9 cellular contexts compared by ENCODE assay signal in the genomic region with DNA sequence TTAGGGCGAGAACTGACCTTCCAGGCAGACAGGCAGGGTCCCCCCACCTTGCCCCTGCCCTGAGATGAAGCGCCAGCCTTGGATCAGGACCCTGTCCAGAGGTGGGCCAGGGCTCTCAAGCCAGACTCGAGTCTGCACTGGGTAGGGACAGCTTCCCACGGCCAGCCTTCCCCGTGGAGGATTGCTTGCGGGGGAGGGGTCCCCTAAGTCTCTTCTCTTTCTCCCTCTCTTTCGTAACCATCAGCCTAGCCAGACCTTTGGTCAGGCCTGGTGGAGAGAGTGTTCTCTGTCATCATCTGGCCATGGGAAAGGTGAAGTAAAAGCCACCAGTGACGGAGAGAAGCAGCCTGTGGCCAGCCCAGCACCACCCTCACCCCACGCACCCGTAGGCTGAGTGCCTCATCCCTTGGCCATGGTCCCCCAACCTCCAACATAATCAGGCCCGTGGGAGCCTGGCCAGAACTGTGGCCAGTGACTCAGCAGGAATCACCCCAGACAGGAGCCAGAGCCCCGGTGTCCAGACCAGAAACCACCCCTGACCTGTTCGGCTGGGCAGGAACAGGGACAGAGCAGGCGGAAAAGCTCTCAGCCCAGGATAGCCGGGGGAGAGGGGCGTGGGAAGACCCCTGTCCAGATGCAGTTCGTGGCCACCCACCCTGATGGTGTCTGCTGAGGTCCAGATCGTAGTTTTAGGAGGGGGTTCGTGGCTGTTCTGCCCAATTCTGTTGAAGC. TPM values are rescaled to one million over a fixed set of nuclear protein-coding genes. Genes with fewer than 3 reads are reported as not detected.
DNase-seq lines count a peak whose midpoint lies in the region; ATAC-seq, FAIRE-seq and TF ChIP-seq lines count a peak whose summit lies in the region.
"Had no signal": no experiment of that assay in that cellular context is flagged by ENCODE, and none has a peak within 500 bp of the region (broad histone marks: within the 10 kb centered on the region; RNA-seq: fewer than 3 reads in every experiment).

No MANE protein-coding gene starts in this region.

- in situ Hi-C loops in HepG2 (cut with HindIII; ENCODE audit: extremely low pct_ligation_motif_present, low pct_unique_long_range_greater_than_20kb) (no loop called here), transverse colon (cut with MboI; ENCODE audit: low pct_ligation_motif_present in 1 of 4, low pct_unique_long_range_greater_than_20kb in 1 of 4, low sequenced_read_pairs in 3 of 4) (no loop called here)

- H3K27me3 Mint-ChIP-seq in activated T-helper 2 cell treated with anti-CD3 and anti-CD28 coated beads, Interferon-gamma antibody, Interleukin-2, Interleukin-4, amounts not matched to agents 10 μg/mL and 5 μg/mL and 100 μg/mL, durations not matched to agents 14 hours and 24 hours and 36 hours (ENCODE audit: low read depth) = no peaks in the 10 kb centered on the region
- H3K27me3 Mint-ChIP-seq: activated naive CD8-positive, alpha-beta T cell had no signal

- no peaks in the 10 kb centered on the region for H3K36me3 Mint-ChIP-seq in activated T-helper 2 cell treated with anti-CD3 and anti-CD28 coated beads, Interferon-gamma antibody, Interleukin-2, Interleukin-4, amounts not matched to agents 10 μg/mL and 5 μg/mL and 100 μg/mL, durations not matched to agents 14 hours and 24 hours and 36 hours (ENCODE audit: low read depth)
- H3K36me3 Mint-ChIP-seq: activated naive CD8-positive, alpha-beta T cell; naive B cell had no signal

- intact Hi-C loops in HepG2 (cut with micrococcal nuclease; ENCODE audit: unreplicated experiment) = loop anchor here (5.0 kb wide), 1 partner anchor 48 kb away; a partner anchor contains a TSS
- intact Hi-C loops in transverse colon (cut with DNase I; ENCODE audit: low total_unique reads) = no loop called here
- intact Hi-C loops in activated T-helper 2 cell treated with anti-CD3 and anti-CD28 coated beads, Interferon-gamma antibody, Interleukin-2, Interleukin-4, amounts not matched to agents 10 μg/mL and 5 μg/mL and 100 μg/mL, durations not matched to agents 14 hours and 24 hours and 36 hours (cut with micrococcal nuclease) = no loop called here

- no peak for TF ChIP-seq CTCF in HepG2 (CRISPR knock-in tag; IDR thresholded peaks at IDR 0.05)
- no peak for TF ChIP-seq CTCF in transverse colon (IDR thresholded peaks at IDR 0.05)

- H3K36me3 ChIP-seq in HepG2 (replicated peaks in 1 of 2; ENCODE audit: control insufficient read depth in 1 of 2, insufficient read depth in 2 of 2, low read length in 2 of 2) = no peaks in the 10 kb centered on the region
- H3K36me3 ChIP-seq in transverse colon = no peaks in the 10 kb centered on the region

- TF ChIP-seq EP300 in HepG2 (IDR thresholded peaks at IDR 0.05; ENCODE audit: low read depth in 2 of 2, low read length in 2 of 2) = no peak
- peak; percentile 44 for TF ChIP-seq EP300 in HepG2 (CRISPR knock-in tag; IDR thresholded peaks at IDR 0.05; ENCODE audit: borderline replicate concordance)
- no peak for TF ChIP-seq EP300 in transverse colon (IDR thresholded peaks at IDR 0.05; ENCODE audit: low read depth)

- no peak overlapping the region for H3K4me3 Mint-ChIP-seq in activated T-helper 2 cell treated with anti-CD3 and anti-CD28 coated beads, Interferon-gamma antibody, Interleukin-2, Interleukin-4, amounts not matched to agents 10 μg/mL and 5 μg/mL and 100 μg/mL, durations not matched to agents 14 hours and 24 hours and 36 hours (ENCODE audit: low read depth)
- H3K4me3 Mint-ChIP-seq: activated naive CD8-positive, alpha-beta T cell; naive B cell had no signal

- peak overlapping the region; percentile 36 for H2AFZ ChIP-seq in HepG2 (ENCODE audit: low read length)

- POLR2A ChIA-PET in HepG2 (lab: Yijun Ruan, JAX) = interaction anchor here (0.5 to 1.4 kb wide), 4 partner anchors 9 to 48 kb away, joined by 3 to 4 read pairs (median 3); no protein-coding TSS in a partner anchor

- peak; percentile 68 for DNase-seq in HuH-7 (ENCODE audit: low spot score)
- DNase-seq in brain pericyte (ENCODE audit: low read depth, low spot score) = peak; percentile 64
- DNase-seq in HepG2 (ENCODE audit: low spot score) = peak; percentile 80
- DNase-seq in transverse colon = peak; percentile 17
- no peak for DNase-seq in activated T-helper 2 cell treated with anti-CD3 and anti-CD28 coated beads, Interferon-gamma antibody, Interleukin-2, Interleukin-4, amounts not matched to agents 10 μg/mL and 5 μg/mL and 100 μg/mL, durations not matched to agents 14 hours and 24 hours and 36 hours (ENCODE audit: low spot score)
- no peak for DNase-seq in ureter (ENCODE audit: low spot score)
- no peak for DNase-seq in NCI-H748 (lab: John Stamatoyannopoulos, UW; ENCODE audit: unreplicated experiment)
- DNase-seq: naive B cell had no signal

- H3K4me2 ChIP-seq in HepG2 (ENCODE audit: low read depth, low read length) = peak overlapping the region; percentile 98

- peak overlapping the region; percentile 69 for H3K9ac ChIP-seq in HepG2 (ENCODE audit: insufficient read depth, low read depth, low read length)

- TF ChIP-seq RAD21 in HepG2 (CRISPR knock-in tag; IDR thresholded peaks at IDR 0.05) = peak; percentile 11; the same call in 1 of the 2 replicates

- TF ChIP-seq POLR2A in HepG2 (IDR thresholded peaks at IDR 0.05; ENCODE audit: insufficient read depth in 1 of 2, low read depth in 2 of 2, low read length in 2 of 2) = peak; percentile 64 to 69; a peak in 3 of 4 replicates
- no peak for TF ChIP-seq POLR2A in transverse colon (IDR thresholded peaks at IDR 0.05)

- H3K27ac Mint-ChIP-seq in activated T-helper 2 cell treated with anti-CD3 and anti-CD28 coated beads, Interferon-gamma antibody, Interleukin-2, Interleukin-4, amounts not matched to agents 10 μg/mL and 5 μg/mL and 100 μg/mL, durations not matched to agents 14 hours and 24 hours and 36 hours = no peak overlapping the region
- H3K27ac Mint-ChIP-seq: activated naive CD8-positive, alpha-beta T cell had no signal

- H3K27me3 ChIP-seq in HepG2 (ENCODE audit: control insufficient read depth in 1 of 2, insufficient read depth in 2 of 2, low read length in 2 of 2) (peaks cover 0 to 3% of the 10 kb centered on the region in 2 experiments; a peak in 1 of 5 replicates), transverse colon (no peaks in the 10 kb centered on the region)

- FAIRE-seq in HepG2 (lab: Jason Lieb, UNC) = peak; percentile 76

- H3K27ac ChIP-seq in HepG2 (ENCODE audit: extremely low read length, insufficient read depth, low read length) (peak overlapping the region; percentile 55), transverse colon (peak overlapping the region in 2 of 4 donors; percentile 7 to 41)

- ATAC-seq in HepG2 = peak; percentile 69

- no peaks in the 10 kb centered on the region for H3K79me2 ChIP-seq in HepG2 (ENCODE audit: insufficient read depth, low read length)

- no peaks in the 10 kb centered on the region for H3K4me1 Mint-ChIP-seq in activated T-helper 2 cell treated with anti-CD3 and anti-CD28 coated beads, Interferon-gamma antibody, Interleukin-2, Interleukin-4, amounts not matched to agents 10 μg/mL and 5 μg/mL and 100 μg/mL, durations not matched to agents 14 hours and 24 hours and 36 hours (ENCODE audit: low read depth)

- H4K20me1 ChIP-seq in HepG2 (ENCODE audit: insufficient read depth, low read length) = no peaks in the 10 kb centered on the region

- H3K9me3 Mint-ChIP-seq in activated T-helper 2 cell treated with anti-CD3 and anti-CD28 coated beads, Interferon-gamma antibody, Interleukin-2, Interleukin-4, amounts not matched to agents 10 μg/mL and 5 μg/mL and 100 μg/mL, durations not matched to agents 14 hours and 24 hours and 36 hours = no peaks in the 10 kb centered on the region
- H3K9me3 Mint-ChIP-seq: naive B cell had no signal

- 10% methylated on average over 19 of the region's 19 CpGs for WGBS in HepG2 (ENCODE audit: low lambda C conversion rate)
- WGBS in transverse colon (ENCODE audit: low coverage in 1 of 2), 2 donors = 52% methylated on average over 19 of the region's 19 CpGs; no CpG with 5 or more reads in 1 of the 2 donors

- H3K9me3 ChIP-seq in HepG2 (ENCODE audit: low read length) = no peaks in the 10 kb centered on the region
- no peaks in the 10 kb centered on the region for H3K9me3 ChIP-seq in transverse colon

- peaks cover 91% of the 10 kb centered on the region for H3K4me1 ChIP-seq in HepG2 (ENCODE audit: insufficient read depth, low read length)
- peaks cover 4 to 30% (median 21%) of the 10 kb centered on the region in 4 donors for H3K4me1 ChIP-seq in transverse colon

- CTCF ChIA-PET in HepG2 (lab: Yijun Ruan, JAX; ENCODE audit: low intra/inter-chr PET ratio, low total read pairs) = no interaction called here

- TSS peak; percentile 91 for BruUV-seq in HepG2 (replicated peaks; lab: Mats Ljungman, UMichigan)

- H3K4me3 ChIP-seq in HepG2 (replicated peaks in 1 of 3; ENCODE audit: insufficient read depth in 1 of 3, low read depth in 2 of 3, low read length in 3 of 3) = peak overlapping the region; percentile 46 to 74 (median 48)
- no peak overlapping the region for H3K4me3 ChIP-seq in transverse colon

RNA-seq across cellular contexts. Expression of a gene that starts 47.1 kb away (rescaled TPM):
- total RNA-seq in HepG2 (2016; rRNA removed; fragmentation: Illumina TruSeq; extraction: Trizol) (1.3 and 1.4 TPM in 2 replicates), transverse colon (under 1 TPM in 3 of 4 donors, not detected in 1; 0.32 to 0.41 (median 0.40) TPM), ureter (5.8 TPM)
- total RNA-seq in HepG2 (2016; cell fraction: cytosol; rRNA removed; fragmentation: Illumina TruSeq; extraction: Trizol; ENCODE audit: low read depth) = 0.35 and 0.40 TPM in 2 replicates
- total RNA-seq in HepG2 (2016; cell fraction: insoluble cytoplasmic fraction; rRNA removed; fragmentation: Illumina TruSeq; extraction: Trizol) = 1.1 and 1.4 TPM in 2 replicates
- 0.68 and 1.4 TPM in 2 replicates for total RNA-seq in HepG2 (2016; cell fraction: membrane; rRNA removed; fragmentation: Illumina TruSeq; extraction: Trizol)
- total RNA-seq in HepG2 (2016; cell fraction: nucleus; rRNA removed; fragmentation: Illumina TruSeq; extraction: Trizol) = 1.4 and 2.3 TPM in 2 replicates
- polyA plus RNA-seq in HepG2 (2011; rRNA removed) = 1.3 and 1.5 TPM in 2 replicates
- polyA plus RNA-seq in HepG2 (2011; cell fraction: cytosol; rRNA removed) = 0.35 and 0.76 TPM in 2 replicates
- polyA plus RNA-seq in HepG2 (2011; cell fraction: nucleus; rRNA removed) = 3.0 and 3.7 TPM in 2 replicates
- 1.5 and 1.6 TPM in 2 replicates for polyA plus RNA-seq in HepG2 (2012)
- polyA plus RNA-seq in HepG2 (2016; cell fraction: cytosol; fragmentation: Illumina TruSeq; extraction: Trizol; ENCODE audit: low read depth) = 0.55 and 0.59 TPM in 2 replicates
- 2.2 and 3.6 TPM in 2 replicates for polyA plus RNA-seq in HepG2 (2016; cell fraction: insoluble cytoplasmic fraction; fragmentation: Illumina TruSeq; extraction: Trizol; ENCODE audit: low read depth)
- polyA plus RNA-seq in HepG2 (2016; cell fraction: membrane; fragmentation: Illumina TruSeq; extraction: Trizol; ENCODE audit: low read depth) = 0.93 and 1.2 TPM in 2 replicates
- polyA plus RNA-seq in HepG2 (2016; cell fraction: nucleus; fragmentation: Illumina TruSeq; extraction: Trizol; ENCODE audit: insufficient read depth, low read depth) = 3.5 and 4.2 TPM in 2 replicates
- 1.4 and 7.4 TPM in 2 replicates for polyA minus RNA-seq in HepG2 (2011; rRNA and poly(A)+ RNA removed; ENCODE audit: low replicate concordance)
- polyA minus RNA-seq in HepG2 (2011; cell fraction: cytosol; rRNA and poly(A)+ RNA removed) = 0.40 and 0.79 TPM in 2 replicates
- 0.77 and 1.6 TPM in 2 replicates for polyA minus RNA-seq in HepG2 (2011; cell fraction: nucleus; rRNA and poly(A)+ RNA removed)
- 1.3 and 1.6 TPM in 2 replicates for total RNA-seq in activated T-helper 2 cell treated with anti-CD3 and anti-CD28 coated beads, Interferon-gamma antibody, Interleukin-2, Interleukin-4, amounts not matched to agents 10 μg/mL and 5 μg/mL and 100 μg/mL, durations not matched to agents 14 hours and 24 hours and 36 hours

Comparison
In these comparisons a context has a peak if more than half of its experiments do, and no peak if none do; other contexts are left out.
1. DNase-seq: peak in HuH-7 (single experiment), brain pericyte (single experiment), HepG2 (single experiment) and transverse colon (single experiment); none in activated T-helper 2 cell treated with anti-CD3 and anti-CD28 coated beads, Interferon-gamma antibody, Interleukin-2, Interleukin-4, amounts not matched to agents 10 μg/mL and 5 μg/mL and 100 μg/mL, durations not matched to agents 14 hours and 24 hours and 36 hours (single experiment), ureter (single experiment) and NCI-H748 (single experiment).
2. H3K4me3 ChIP-seq: peak in HepG2 (3 of 3); none in transverse colon (0 of 4).